In the genomic region with DNA sequence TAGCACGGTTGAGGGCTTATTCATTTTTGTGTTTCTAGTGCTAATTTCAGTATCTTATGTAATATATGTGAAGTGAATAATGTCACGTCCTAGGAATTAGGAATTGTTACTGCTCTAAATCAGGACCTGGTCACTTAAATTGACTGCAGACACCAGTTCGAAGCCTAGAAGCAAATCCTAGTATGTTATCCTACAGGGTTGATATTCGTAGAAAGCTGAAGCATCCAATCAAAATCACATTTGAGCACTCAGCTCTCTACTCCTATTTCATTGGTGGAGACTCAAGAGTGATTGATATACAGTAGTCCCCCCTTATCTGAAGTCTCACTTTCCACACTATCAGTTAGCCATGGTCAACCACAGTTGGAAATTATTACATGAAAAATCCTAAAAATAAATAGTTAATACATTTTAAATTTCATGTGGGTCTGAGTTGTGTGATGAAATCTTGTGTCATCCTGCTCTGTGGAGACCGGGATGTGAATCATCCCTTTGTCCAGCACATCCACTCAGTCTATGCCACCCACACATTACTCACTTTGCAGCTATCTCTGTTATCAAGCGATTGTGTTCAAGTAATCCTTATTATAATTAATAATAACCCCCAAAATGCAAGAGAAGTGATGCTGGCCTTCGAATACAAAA, we compare ENCODE assay signal across 9 cellular contexts. TPM values are rescaled to one million over a fixed set of nuclear protein-coding genes. Genes with fewer than 3 reads are reported as not detected.
DNase-seq lines count a peak whose midpoint lies in the region; ATAC-seq, FAIRE-seq and TF ChIP-seq lines count a peak whose summit lies in the region.
"Had no signal": no experiment of that assay in that cellular context is flagged by ENCODE, and none has a peak within 500 bp of the region (broad histone marks: within the 10 kb centered on the region; RNA-seq: fewer than 3 reads in every experiment).

No MANE protein-coding gene starts in this region.

- no peak for FAIRE-seq in H1 (lab: Jason Lieb, UNC)

- no peaks in the 10 kb centered on the region for H3K9me3 Mint-ChIP-seq in activated CD8-positive, alpha-beta memory T cell treated with anti-CD3 and anti-CD28 coated beads, Interleukin-2, amount 10 ng/mL, durations not matched to agents 7 days and 5 days (ENCODE audit: low read depth)

- H4K91ac ChIP-seq in H1 (replicated peaks; ENCODE audit: insufficient read length, low read length): no peak overlapping the region

- H4K20me1 ChIP-seq in H1 (replicated peaks in 1 of 2; ENCODE audit: control insufficient read depth in 1 of 2, insufficient read depth in 2 of 2, low read length in 2 of 2): no peaks in the 10 kb centered on the region

- no peak for TF ChIP-seq POLR2A in H1 (IDR thresholded peaks at IDR 0.05; ENCODE audit: control extremely low read depth in 1 of 2, low read depth in 2 of 2, low read length in 2 of 2)

- no peaks in the 10 kb centered on the region for H3K4me1 Mint-ChIP-seq in activated CD8-positive, alpha-beta memory T cell treated with anti-CD3 and anti-CD28 coated beads, Interleukin-2, amount 10 ng/mL, durations not matched to agents 7 days and 5 days
- H3K4me1 Mint-ChIP-seq: immature natural killer cell had no signal

- H3K36me3 ChIP-seq in H1 (ENCODE audit: control insufficient read depth in 2 of 4, insufficient read depth in 4 of 4, low read length in 3 of 4): no peaks in the 10 kb centered on the region

- TF ChIP-seq RAD21 in H1 (IDR thresholded peaks at IDR 0.05 in 1 of 2, conservative IDR thresholded peaks at IDR 0.05 in 1 of 2; ENCODE audit: low read depth in 2 of 2, low read length in 2 of 2): no peak

- no peak overlapping the region for H3K4ac ChIP-seq in H1 (replicated peaks; ENCODE audit: insufficient read length, low read depth, low read length)

- H3K27ac ChIP-seq in H1 (ENCODE audit: low read depth, low read length): no peak overlapping the region

- H3K36me3 Mint-ChIP-seq in activated CD8-positive, alpha-beta memory T cell treated with anti-CD3 and anti-CD28 coated beads, Interleukin-2, amount 10 ng/mL, durations not matched to agents 7 days and 5 days: no peaks in the 10 kb centered on the region
- H3K36me3 Mint-ChIP-seq: immature natural killer cell had no signal

- 84% methylated on average over 7 of the region's 7 CpGs; no CpG with 5 or more reads in 1 of the 2 experiments for WGBS in H1 (ENCODE audit: extremely low coverage in 1 of 2, insufficient coverage in 1 of 2, insufficient read length in 1 of 2, insufficient replicate concordance in 2 of 2, low coverage in 1 of 2, low lambda C conversion rate in 2 of 2, missing lambda C conversion rate in 1 of 2), 2 experiments

- H2AK5ac ChIP-seq in H1 (ENCODE audit: low read depth, low read length): no peak overlapping the region

- peak; percentile 93 for DNase-seq in EH (ENCODE audit: low read depth)
- DNase-seq in NCI-H460 (ENCODE audit: extremely low read depth, low read depth): peak; percentile 81
- no peak for DNase-seq in H1 (ENCODE audit: low read depth in 1 of 2, low spot score in 2 of 2)
- DNase-seq in non-pigmented ciliary epithelial cell (ENCODE audit: low read depth): peak; percentile 93
- no peak for DNase-seq in iPS-NIHi11 (ENCODE audit: low spot score)
- DNase-seq in activated CD8-positive, alpha-beta memory T cell treated with anti-CD3 and anti-CD28 coated beads, Interleukin-2, amount 10 ng/mL, durations not matched to agents 7 days and 5 days: no peak
- DNase-seq in NCI-H748 treated with DMSO at 0.1 percent for 48 hours (lab: John Stamatoyannopoulos, UW): no peak
- no peak for DNase-seq in AML-193 (lab: John Stamatoyannopoulos, UW)
- DNase-seq: immature natural killer cell had no signal

- no peaks in the 10 kb centered on the region for H3K79me1 ChIP-seq in H1 (ENCODE audit: low read depth, low read length)

- no peak for TF ChIP-seq CTCF in H1 (IDR thresholded peaks at IDR 0.05; ENCODE audit: control extremely low read depth in 1 of 3, insufficient read depth in 1 of 3, low read depth in 1 of 3, low read length in 3 of 3)

- no peaks in the 10 kb centered on the region for H3K79me2 ChIP-seq in H1 (ENCODE audit: control insufficient read depth in 1 of 2, insufficient read depth in 2 of 2, low read length in 2 of 2)

- no peak overlapping the region for H3K4me3 ChIP-seq in H1 (ENCODE audit: extremely low read depth in 1 of 4, insufficient read depth in 2 of 4, low read depth in 3 of 4, low read length in 4 of 4)

- ATAC-seq in activated CD8-positive, alpha-beta memory T cell treated with anti-CD3 and anti-CD28 coated beads, Interleukin-2, amount 10 ng/mL, durations not matched to agents 7 days and 5 days: no peak

- H3K56ac ChIP-seq in H1 (replicated peaks; ENCODE audit: insufficient read length, low read depth, low read length): no peak overlapping the region

- H2BK12ac ChIP-seq in H1 (ENCODE audit: low read depth, low read length): no peak overlapping the region

- no peak overlapping the region for H3K18ac ChIP-seq in H1 (ENCODE audit: extremely low read depth, low read length)

- no peak overlapping the region for H3K14ac ChIP-seq in H1 (ENCODE audit: insufficient read length)

- no peak overlapping the region for H3K23ac ChIP-seq in H1 (ENCODE audit: insufficient read length)

- no peaks in the 10 kb centered on the region for H3K27me3 ChIP-seq in H1 (replicated peaks in 1 of 4; ENCODE audit: control insufficient read depth in 3 of 4, extremely low read depth in 1 of 4, insufficient read depth in 3 of 4, low read length in 3 of 4)

- no peaks in the 10 kb centered on the region for H3K4me1 ChIP-seq in H1 (replicated peaks in 1 of 4; ENCODE audit: control insufficient read depth in 3 of 4, insufficient read depth in 4 of 4, low read length in 3 of 4)

- POLR2A ChIA-PET in H1 (lab: Charles Lee; ENCODE audit: partially characterized antibody): no interaction called here

- TF ChIP-seq EP300 in H1 (IDR thresholded peaks at IDR 0.05; ENCODE audit: borderline replicate concordance in 1 of 2, low read depth in 2 of 2, low read length in 2 of 2): no peak

- no peak overlapping the region for H3K4me2 ChIP-seq in H1 (ENCODE audit: insufficient read depth in 1 of 2, low read depth in 2 of 2, low read length in 2 of 2)

- H2BK20ac ChIP-seq in H1 (ENCODE audit: low read length): no peak overlapping the region

- no peak overlapping the region for H3K9ac ChIP-seq in H1 (replicated peaks in 1 of 4; ENCODE audit: extremely low read depth in 1 of 4, low read depth in 3 of 4, low read length in 3 of 4)

- H2BK120ac ChIP-seq in H1 (replicated peaks; ENCODE audit: low read depth, low read length): no peak overlapping the region

- no peak overlapping the region for H2BK5ac ChIP-seq in H1 (ENCODE audit: low read depth, low read length)

- H2BK15ac ChIP-seq in H1 (ENCODE audit: low read length): no peak overlapping the region

- peak overlapping the region; percentile 34; the same call in 1 of the 2 replicates for H2AFZ ChIP-seq in H1 (ENCODE audit: low read length)

- no peaks in the 10 kb centered on the region for H3K9me3 ChIP-seq in H1 (ENCODE audit: insufficient read depth in 2 of 2, low read depth in 1 of 2, low read length in 1 of 2)

- CTCF ChIA-PET in H1 (lab: Charles Lee; ENCODE audit: partially characterized antibody): no interaction called here
- CTCF ChIA-PET in activated CD8-positive, alpha-beta memory T cell treated with anti-CD3 and anti-CD28 coated beads, Interleukin-2, amount 10 ng/mL, durations not matched to agents 7 days and 5 days (lab: Charles Lee): no interaction called here

- no peaks in the 10 kb centered on the region for H3K27me3 Mint-ChIP-seq in activated CD8-positive, alpha-beta memory T cell treated with anti-CD3 and anti-CD28 coated beads, Interleukin-2, amount 10 ng/mL, durations not matched to agents 7 days and 5 days

- no peak overlapping the region for H4K5ac ChIP-seq in H1 (ENCODE audit: insufficient read length, low read depth, low read length)

- H3K4me3 Mint-ChIP-seq in activated CD8-positive, alpha-beta memory T cell treated with anti-CD3 and anti-CD28 coated beads, Interleukin-2, amount 10 ng/mL, durations not matched to agents 7 days and 5 days: no peak overlapping the region
- H3K4me3 Mint-ChIP-seq: immature natural killer cell had no signal

- H3K23me2 ChIP-seq in H1 (ENCODE audit: low read depth, low read length): no peaks in the 10 kb centered on the region

- no peak overlapping the region for H3K27ac Mint-ChIP-seq in activated CD8-positive, alpha-beta memory T cell treated with anti-CD3 and anti-CD28 coated beads, Interleukin-2, amount 10 ng/mL, durations not matched to agents 7 days and 5 days
- H3K27ac Mint-ChIP-seq: immature natural killer cell had no signal

- no peak overlapping the region for H4K8ac ChIP-seq in H1 (ENCODE audit: extremely low read depth, insufficient read depth, low read length)

TF ChIP-seq in H1, 55 proteins besides CTCF, POLR2A, EP300 and RAD21:
- no peak for TF ChIP-seq TEAD4 (IDR thresholded peaks at IDR 0.05; ENCODE audit: low read depth, low read length)
- TF ChIP-seq, protein P1, sequence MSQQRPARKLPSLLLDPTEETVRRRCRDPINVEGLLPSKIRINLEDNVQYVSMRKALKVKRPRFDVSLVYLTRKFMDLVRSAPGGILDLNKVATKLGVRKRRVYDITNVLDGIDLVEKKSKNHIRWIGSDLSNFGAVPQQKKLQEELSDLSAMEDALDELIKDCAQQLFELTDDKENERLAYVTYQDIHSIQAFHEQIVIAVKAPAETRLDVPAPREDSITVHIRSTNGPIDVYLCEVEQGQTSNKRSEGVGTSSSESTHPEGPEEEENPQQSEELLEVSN (IDR thresholded peaks at IDR 0.05): no peak
- no peak for TF ChIP-seq KDM4A (IDR thresholded peaks at IDR 0.05; ENCODE audit: low read depth, low read length, severe bottlenecking)
- no peak for TF ChIP-seq MAFK (IDR thresholded peaks at IDR 0.05; ENCODE audit: low read depth, low read length)
TF ChIP-seq in H1: peak in this region for 0.

RNA-seq across cellular contexts. Expression of a gene that starts 35.2 kb away (rescaled TPM):
- total RNA-seq in NCI-H460 (2014; rRNA removed; shearing (Covaris generic)): 45.1 and 58.6 TPM in 2 replicates
- 13.2 and 28.1 TPM in 2 replicates for polyA plus RNA-seq in NCI-H460 (2014; cell fraction: nucleus; rRNA removed)
- 6.1 and 6.2 TPM in 2 replicates for total RNA-seq in H1 (2021; fragmentation: NEBNext Ultra II Directional; extraction: Animal tissue kit (Norgen Biotek cat#: 25700))
- polyA plus RNA-seq in H1 (2011; rRNA removed): 1.6 and 2.0 TPM in 2 replicates
- 2.3 TPM for polyA plus RNA-seq in H1 (2011; cell fraction: cytosol; rRNA removed)
- 4.0 TPM for polyA plus RNA-seq in H1 (2011; cell fraction: nucleus; rRNA removed)
- 1.0 to 4.0 TPM (median 2.1 TPM) in 4 replicates for polyA plus RNA-seq in H1 (2012, experiment 1 of 2)
- polyA plus RNA-seq in H1 (2012, experiment 2 of 2): 0.18 TPM
- polyA plus RNA-seq in H1 (2013, experiment 1 of 2): 6.0 TPM
- polyA plus RNA-seq in H1 (2013, experiment 2 of 2): 5.2 TPM
- polyA minus RNA-seq in H1 (2011; rRNA and poly(A)+ RNA removed): 13.7 and 15.7 TPM in 2 replicates
- polyA minus RNA-seq in H1 (2011; cell fraction: cytosol; rRNA and poly(A)+ RNA removed): 4.3 TPM
- 17.8 TPM for polyA minus RNA-seq in H1 (2011; cell fraction: nucleus; rRNA and poly(A)+ RNA removed)
- total RNA-seq in activated CD8-positive, alpha-beta memory T cell treated with anti-CD3 and anti-CD28 coated beads, Interleukin-2, amount 10 ng/mL, durations not matched to agents 7 days and 5 days: not detected

Comparison
In these comparisons a context has a peak if more than half of its experiments do, and no peak if none do; other contexts are left out.
1. DNase-seq: peak in EH (single experiment), NCI-H460 (single experiment) and non-pigmented ciliary epithelial cell (single experiment); none in H1 (0 of 2), iPS-NIHi11 (single experiment), activated CD8-positive, alpha-beta memory T cell treated with anti-CD3 and anti-CD28 coated beads, Interleukin-2, amount 10 ng/mL, durations not matched to agents 7 days and 5 days (single experiment), NCI-H748 treated with DMSO at 0.1 percent for 48 hours (single experiment) and AML-193 (0 of 2).